ENCODE assay signal across 7 cellular contexts in the genomic region with DNA sequence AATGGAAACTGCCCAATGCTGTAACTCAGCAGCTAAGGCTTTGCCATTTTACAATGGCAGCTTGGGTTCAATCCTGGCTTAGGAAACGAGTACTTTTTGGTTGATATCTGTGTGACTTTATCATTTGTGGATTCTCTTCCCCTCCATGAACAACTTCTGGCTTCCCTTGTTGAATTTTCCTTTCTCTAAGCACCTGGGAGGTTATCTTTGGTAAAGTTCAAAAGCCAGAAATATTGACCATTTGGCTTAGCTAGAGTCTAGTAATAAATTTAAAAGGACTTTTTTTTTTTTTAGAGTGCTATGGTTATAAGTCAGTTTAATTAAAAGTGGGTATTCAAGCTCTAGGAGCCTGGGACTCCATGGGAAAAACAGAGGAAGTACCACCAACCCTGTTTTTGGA.
"Had no signal": no experiment of that assay in that cellular context is flagged by ENCODE, and none has a peak within 500 bp of the region (broad histone marks: within the 10 kb centered on the region; RNA-seq: fewer than 3 reads in every experiment).

No MANE protein-coding gene starts in this region.

- FAIRE-seq: G401.6, GM12878, GM12891, GM18507, GM19239 had no signal

- H3K4me3 ChIP-seq: GM12878 had no signal

- ATAC-seq: GM12878 had no signal

- DNase-seq: GDM1, GF-D8 had no signal
